In the genomic region with DNA sequence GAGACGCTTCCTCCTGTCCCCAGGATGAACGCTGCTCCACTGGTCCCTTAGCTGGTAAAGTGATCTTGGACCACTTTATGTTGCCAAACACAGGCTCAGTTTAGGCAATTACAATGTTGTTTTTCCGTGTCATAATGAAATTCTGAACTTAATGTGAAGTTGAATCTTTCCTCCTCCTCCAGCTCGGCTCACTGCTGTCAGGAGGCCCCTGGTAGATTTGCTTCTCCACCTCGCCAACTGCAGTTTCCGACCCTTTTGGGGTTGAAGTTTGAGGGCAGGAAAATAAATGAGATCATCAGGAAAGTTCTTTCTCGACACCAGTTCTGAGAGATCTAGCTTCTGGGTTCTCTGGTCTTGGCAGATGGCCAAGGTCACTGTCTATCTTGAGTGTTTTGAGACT, we compare ENCODE assay signal across 18 cellular contexts. TPM values are rescaled to one million over a fixed set of nuclear protein-coding genes. Genes with fewer than 3 reads are reported as not detected.
DNase-seq lines count a peak whose midpoint lies in the region; ATAC-seq and TF ChIP-seq lines count a peak whose summit lies in the region.
"Had no signal": no experiment of that assay in that cellular context is flagged by ENCODE, and none has a peak within 500 bp of the region (broad histone marks: within the 10 kb centered on the region; RNA-seq: fewer than 3 reads in every experiment).

No MANE protein-coding gene starts in this region.

- CTCF ChIA-PET in GM10248 (lab: Yijun Ruan, JAX), result interaction anchor here (15.0 kb wide), 1 partner anchor 105 kb away, joined by 215 read pairs; no protein-coding TSS in a partner anchor

- TF ChIP-seq POLR2A in esophagus muscularis mucosa (IDR thresholded peaks at IDR 0.05; ENCODE audit: low read depth), result no peak

- H3K36me3 ChIP-seq in BLaER1 treated with 17β-estradiol and CSF1 and Interleukin-3, amounts not matched to agents 10 nM and 100 nM, result no peaks in the 10 kb centered on the region
- H3K36me3 ChIP-seq in esophagus muscularis mucosa, result no peaks in the 10 kb centered on the region

- peaks cover 32% of the 10 kb centered on the region for H3K27me3 Mint-ChIP-seq in T-helper 17 cell

- ATAC-seq in T-helper 17 cell (no peak), HG02884 (IDR thresholded peaks at IDR 0.05; ENCODE audit: unreplicated experiment) (no peak)
- ATAC-seq: HCT116, HepG2, sciatic nerve had no signal

- H3K27ac Mint-ChIP-seq in T-helper 17 cell, result peak overlapping the region; percentile 71

- POLR2A ChIA-PET in GM10248 (lab: Yijun Ruan, JAX), result no interaction called here

- H4K20me1 ChIP-seq in BLaER1 treated with 17β-estradiol and CSF1 and Interleukin-3, amounts not matched to agents 10 nM and 100 nM, result no peaks in the 10 kb centered on the region

- no peaks in the 10 kb centered on the region for H3K36me3 Mint-ChIP-seq in T-helper 17 cell (ENCODE audit: low read depth)

- DNase-seq in activated T-cell treated with anti-CD3 and anti-CD28 coated beads, Interleukin-2, amount 50 U/mL, for 48 hours, result peak; percentile 28 to 38
- no peak for DNase-seq in activated T-cell treated with anti-CD3 and anti-CD28 coated beads, Interleukin-2, amount 50 U/mL, for 1 hour
- DNase-seq in T-helper 17 cell, result no peak
- no peak for DNase-seq in esophagus muscularis mucosa (ENCODE audit: extremely low spot score)
- DNase-seq in GM10248 (ENCODE audit: extremely low spot score), result no peak
- no peak for DNase-seq in NCI-H187 (lab: John Stamatoyannopoulos, UW)
- DNase-seq: C1 segment of cervical spinal cord, glutamatergic neuron, kidney glomerular epithelial cell, NCI-H1092, NCI-H187 treated with DMSO at 0.1 percent for 48 hours, NCI-H526 treated with DMSO at 0.1 percent for 48 hours, T-helper 1 cell had no signal

- 87% methylated on average over 7 of the region's 7 CpGs for WGBS in esophagus muscularis mucosa

- H3K4me1 ChIP-seq in BLaER1 treated with 17β-estradiol and CSF1 and Interleukin-3, amounts not matched to agents 10 nM and 100 nM, result peaks cover 8 to 37% (median 20%) of the 10 kb centered on the region in 10 experiments
- H3K4me1 ChIP-seq in esophagus muscularis mucosa, result peaks cover 20 to 31% (median 21%) of the 10 kb centered on the region in 4 donors

- TF ChIP-seq CTCF in esophagus muscularis mucosa (IDR thresholded peaks at IDR 0.05) (no peak), GM10248 (IDR thresholded peaks at IDR 0.05; ENCODE audit: control extremely low read depth, extremely low read depth, low read depth, missing control alignments) (no peak)

- H3K27me3 ChIP-seq in BLaER1 treated with 17β-estradiol and CSF1 and Interleukin-3, amounts not matched to agents 10 nM and 100 nM, result no peaks in the 10 kb centered on the region
- no peaks in the 10 kb centered on the region for H3K27me3 ChIP-seq in esophagus muscularis mucosa

- peaks cover 0 to 11% (median 0%) of the 10 kb centered on the region in 11 experiments; a peak in 2 of 22 replicates for H3K9me3 ChIP-seq in BLaER1 treated with 17β-estradiol and CSF1 and Interleukin-3, amounts not matched to agents 10 nM and 100 nM (replicated peaks in 1 of 11)
- H3K9me3 ChIP-seq in T-helper 17 cell (ENCODE audit: control insufficient read depth, low read length, poor library complexity, severe bottlenecking), result no peaks in the 10 kb centered on the region
- H3K9me3 ChIP-seq in esophagus muscularis mucosa, result no peaks in the 10 kb centered on the region

- no peak overlapping the region for H3K4me3 ChIP-seq in BLaER1 treated with 17β-estradiol and CSF1 and Interleukin-3, amounts not matched to agents 10 nM and 100 nM
- no peak overlapping the region for H3K4me3 ChIP-seq in esophagus muscularis mucosa

- no peak overlapping the region for H3K27ac ChIP-seq in BLaER1 treated with 17β-estradiol and CSF1 and Interleukin-3, amounts not matched to agents 10 nM and 100 nM
- H3K27ac ChIP-seq in esophagus muscularis mucosa (replicated peaks in 1 of 4), result peak overlapping the region in 3 of 4 donors; percentile 11 to 53 (median 52)

- H3K4me1 Mint-ChIP-seq in T-helper 17 cell, result peaks cover 28% of the 10 kb centered on the region

- no peak overlapping the region for H3K4me3 Mint-ChIP-seq in T-helper 17 cell

- H3K9ac ChIP-seq in BLaER1 treated with 17β-estradiol and CSF1 and Interleukin-3, amounts not matched to agents 10 nM and 100 nM, result no peak overlapping the region

- intact Hi-C loops in esophagus muscularis mucosa (cut with DNase I), result no loop called here

- no peak for TF ChIP-seq EP300 in esophagus muscularis mucosa (IDR thresholded peaks at IDR 0.05)

- peak overlapping the region in 10 of 11 experiments; percentile 26 to 77 (median 44); a peak in 15 of 22 replicates for H3K4me2 ChIP-seq in BLaER1 treated with 17β-estradiol and CSF1 and Interleukin-3, amounts not matched to agents 10 nM and 100 nM

RNA-seq across cellular contexts. Expression of gene CFAP161, which starts 27.8 kb away (rescaled TPM):
- total RNA-seq in T-helper 17 cell (1 to 10 TPM in 1 of 2 donors, not detected in 1; 4.1 TPM), esophagus muscularis mucosa (under 1 TPM in 2 of 4 donors, not detected in 2; 0.66 to 0.71 TPM)
- total RNA-seq: HepG2, sciatic nerve had no signal

RNA-seq across cellular contexts. Expression of gene IL16, which starts 34.8 kb away (rescaled TPM):
- total RNA-seq in T-helper 17 cell (100 to 1,000 TPM in 1 of 2 donors, 10 to 100 TPM in 1; 87.1 to 104 TPM), esophagus muscularis mucosa (10 to 100 TPM; 13.5 to 34.9 (median 19.8) TPM)
- total RNA-seq: HepG2 had no signal

Comparison
In these comparisons a context has a peak if more than half of its experiments do, and no peak if none do; other contexts are left out.
1. DNase-seq: peak in activated T-cell treated with anti-CD3 and anti-CD28 coated beads, Interleukin-2, amount 50 U/mL, for 48 hours (2 of 2); none in activated T-cell treated with anti-CD3 and anti-CD28 coated beads, Interleukin-2, amount 50 U/mL, for 1 hour (single experiment), T-helper 17 cell (0 of 3), esophagus muscularis mucosa (single experiment), GM10248 (single experiment) and NCI-H187 (0 of 2).
2. H3K27ac ChIP-seq: peak in esophagus muscularis mucosa (3 of 4); none in BLaER1 treated with 17β-estradiol and CSF1 and Interleukin-3, amounts not matched to agents 10 nM and 100 nM (0 of 11).